3 cellular contexts compared by ENCODE assay signal in the genomic region with DNA sequence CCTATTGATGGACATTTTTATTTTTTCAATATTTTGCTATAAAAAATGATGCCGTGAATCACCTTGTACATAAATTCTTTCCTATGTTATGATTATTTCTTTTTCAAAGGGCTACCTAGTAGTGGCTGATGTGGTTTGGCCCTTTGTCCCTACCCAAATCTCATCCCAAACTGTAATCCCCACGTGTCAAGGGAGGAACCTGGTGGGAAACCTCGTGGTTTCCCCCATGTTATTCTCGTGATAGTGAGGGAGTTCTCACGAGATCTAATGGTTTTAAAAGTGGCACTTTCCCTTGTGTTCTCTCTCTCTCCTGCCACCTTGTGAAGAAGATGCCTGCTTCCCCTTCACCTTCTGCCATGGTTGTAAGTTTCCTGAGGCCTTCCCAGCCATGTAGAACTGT.
A peak's percentile ranks its signal among the peaks of the same experiment; 100 is the strongest.
TF ChIP-seq lines count a peak whose summit lies in the region.

No MANE protein-coding gene starts in this region.

TF ChIP-seq in HepG2, 621 proteins besides CTCF, POLR2A, EP300 and RAD21:
- TF ChIP-seq ZNF460 (CRISPR knock-in tag; IDR thresholded peaks at IDR 0.05; ENCODE audit: borderline replicate concordance) = no peak
- TF ChIP-seq, protein P1, sequence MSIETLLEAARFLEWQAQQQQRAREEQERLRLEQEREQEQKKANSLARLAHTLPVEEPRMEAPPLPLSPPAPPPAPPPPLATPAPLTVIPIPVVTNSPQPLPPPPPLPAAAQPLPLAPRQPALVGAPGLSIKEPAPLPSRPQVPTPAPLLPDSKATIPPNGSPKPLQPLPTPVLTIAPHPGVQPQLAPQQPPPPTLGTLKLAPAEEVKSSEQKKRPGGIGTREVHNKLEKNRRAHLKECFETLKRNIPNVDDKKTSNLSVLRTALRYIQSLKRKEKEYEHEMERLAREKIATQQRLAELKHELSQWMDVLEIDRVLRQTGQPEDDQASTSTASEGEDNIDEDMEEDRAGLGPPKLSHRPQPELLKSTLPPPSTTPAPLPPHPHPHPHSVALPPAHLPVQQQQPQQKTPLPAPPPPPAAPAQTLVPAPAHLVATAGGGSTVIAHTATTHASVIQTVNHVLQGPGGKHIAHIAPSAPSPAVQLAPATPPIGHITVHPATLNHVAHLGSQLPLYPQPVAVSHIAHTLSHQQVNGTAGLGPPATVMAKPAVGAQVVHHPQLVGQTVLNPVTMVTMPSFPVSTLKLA (IDR thresholded peaks at IDR 0.05) = peak; percentile 98

TF ChIP-seq in GM23338, 12 proteins besides CTCF, POLR2A, EP300 and RAD21 (continues in another document):
- TF ChIP-seq ZNF331 (CRISPR knock-in tag; IDR thresholded peaks at IDR 0.05; ENCODE audit: low read depth) (no peak), POLR2AphosphoS5 (IDR thresholded peaks at IDR 0.05; ENCODE audit: low read depth) (no peak), EZH2phosphoT487 (IDR thresholded peaks at IDR 0.05; ENCODE audit: unreplicated experiment) (no peak), EZH2 (IDR thresholded peaks at IDR 0.05; ENCODE audit: low read depth, unreplicated experiment) (no peak), CREB1 (CRISPR knock-in tag; IDR thresholded peaks at IDR 0.05; ENCODE audit: low read depth) (no peak), JUNB (IDR thresholded peaks at IDR 0.05; ENCODE audit: unreplicated experiment) (no peak)
- TF ChIP-seq, protein P2, sequence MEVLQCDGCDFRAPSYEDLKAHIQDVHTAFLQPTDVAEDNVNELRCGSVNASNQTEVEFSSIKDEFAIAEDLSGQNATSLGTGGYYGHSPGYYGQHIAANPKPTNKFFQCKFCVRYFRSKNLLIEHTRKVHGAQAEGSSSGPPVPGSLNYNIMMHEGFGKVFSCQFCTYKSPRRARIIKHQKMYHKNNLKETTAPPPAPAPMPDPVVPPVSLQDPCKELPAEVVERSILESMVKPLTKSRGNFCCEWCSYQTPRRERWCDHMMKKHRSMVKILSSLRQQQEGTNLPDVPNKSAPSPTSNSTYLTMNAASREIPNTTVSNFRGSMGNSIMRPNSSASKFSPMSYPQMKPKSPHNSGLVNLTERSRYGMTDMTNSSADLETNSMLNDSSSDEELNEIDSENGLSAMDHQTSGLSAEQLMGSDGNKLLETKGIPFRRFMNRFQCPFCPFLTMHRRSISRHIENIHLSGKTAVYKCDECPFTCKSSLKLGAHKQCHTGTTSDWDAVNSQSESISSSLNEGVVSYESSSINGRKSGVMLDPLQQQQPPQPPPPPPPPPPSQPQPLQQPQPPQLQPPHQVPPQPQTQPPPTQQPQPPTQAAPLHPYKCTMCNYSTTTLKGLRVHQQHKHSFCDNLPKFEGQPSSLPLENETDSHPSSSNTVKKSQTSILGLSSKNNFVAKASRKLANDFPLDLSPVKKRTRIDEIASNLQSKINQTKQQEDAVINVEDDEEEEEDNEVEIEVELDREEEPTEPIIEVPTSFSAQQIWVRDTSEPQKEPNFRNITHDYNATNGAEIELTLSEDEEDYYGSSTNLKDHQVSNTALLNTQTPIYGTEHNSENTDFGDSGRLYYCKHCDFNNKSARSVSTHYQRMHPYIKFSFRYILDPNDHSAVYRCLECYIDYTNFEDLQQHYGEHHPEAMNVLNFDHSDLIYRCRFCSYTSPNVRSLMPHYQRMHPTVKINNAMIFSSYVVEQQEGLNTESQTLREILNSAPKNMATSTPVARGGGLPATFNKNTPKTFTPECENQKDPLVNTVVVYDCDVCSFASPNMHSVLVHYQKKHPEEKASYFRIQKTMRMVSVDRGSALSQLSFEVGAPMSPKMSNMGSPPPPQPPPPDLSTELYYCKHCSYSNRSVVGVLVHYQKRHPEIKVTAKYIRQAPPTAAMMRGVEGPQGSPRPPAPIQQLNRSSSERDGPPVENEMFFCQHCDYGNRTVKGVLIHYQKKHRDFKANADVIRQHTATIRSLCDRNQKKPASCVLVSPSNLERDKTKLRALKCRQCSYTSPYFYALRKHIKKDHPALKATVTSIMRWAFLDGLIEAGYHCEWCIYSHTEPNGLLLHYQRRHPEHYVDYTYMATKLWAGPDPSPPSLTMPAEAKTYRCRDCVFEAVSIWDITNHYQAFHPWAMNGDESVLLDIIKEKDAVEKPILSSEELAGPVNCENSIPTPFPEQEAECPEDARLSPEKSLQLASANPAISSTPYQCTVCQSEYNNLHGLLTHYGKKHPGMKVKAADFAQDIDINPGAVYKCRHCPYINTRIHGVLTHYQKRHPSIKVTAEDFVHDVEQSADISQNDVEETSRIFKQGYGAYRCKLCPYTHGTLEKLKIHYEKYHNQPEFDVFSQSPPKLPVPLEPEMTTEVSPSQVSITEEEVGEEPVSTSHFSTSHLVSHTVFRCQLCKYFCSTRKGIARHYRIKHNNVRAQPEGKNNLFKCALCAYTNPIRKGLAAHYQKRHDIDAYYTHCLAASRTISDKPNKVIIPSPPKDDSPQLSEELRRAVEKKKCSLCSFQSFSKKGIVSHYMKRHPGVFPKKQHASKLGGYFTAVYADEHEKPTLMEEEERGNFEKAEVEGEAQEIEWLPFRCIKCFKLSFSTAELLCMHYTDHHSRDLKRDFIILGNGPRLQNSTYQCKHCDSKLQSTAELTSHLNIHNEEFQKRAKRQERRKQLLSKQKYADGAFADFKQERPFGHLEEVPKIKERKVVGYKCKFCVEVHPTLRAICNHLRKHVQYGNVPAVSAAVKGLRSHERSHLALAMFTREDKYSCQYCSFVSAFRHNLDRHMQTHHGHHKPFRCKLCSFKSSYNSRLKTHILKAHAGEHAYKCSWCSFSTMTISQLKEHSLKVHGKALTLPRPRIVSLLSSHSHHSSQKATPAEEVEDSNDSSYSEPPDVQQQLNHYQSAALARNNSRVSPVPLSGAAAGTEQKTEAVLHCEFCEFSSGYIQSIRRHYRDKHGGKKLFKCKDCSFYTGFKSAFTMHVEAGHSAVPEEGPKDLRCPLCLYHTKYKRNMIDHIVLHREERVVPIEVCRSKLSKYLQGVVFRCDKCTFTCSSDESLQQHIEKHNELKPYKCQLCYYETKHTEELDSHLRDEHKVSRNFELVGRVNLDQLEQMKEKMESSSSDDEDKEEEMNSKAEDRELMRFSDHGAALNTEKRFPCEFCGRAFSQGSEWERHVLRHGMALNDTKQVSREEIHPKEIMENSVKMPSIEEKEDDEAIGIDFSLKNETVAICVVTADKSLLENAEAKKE (CRISPR knock-in tag; IDR thresholded peaks at IDR 0.05) = no peak
- TF ChIP-seq, protein P3, sequence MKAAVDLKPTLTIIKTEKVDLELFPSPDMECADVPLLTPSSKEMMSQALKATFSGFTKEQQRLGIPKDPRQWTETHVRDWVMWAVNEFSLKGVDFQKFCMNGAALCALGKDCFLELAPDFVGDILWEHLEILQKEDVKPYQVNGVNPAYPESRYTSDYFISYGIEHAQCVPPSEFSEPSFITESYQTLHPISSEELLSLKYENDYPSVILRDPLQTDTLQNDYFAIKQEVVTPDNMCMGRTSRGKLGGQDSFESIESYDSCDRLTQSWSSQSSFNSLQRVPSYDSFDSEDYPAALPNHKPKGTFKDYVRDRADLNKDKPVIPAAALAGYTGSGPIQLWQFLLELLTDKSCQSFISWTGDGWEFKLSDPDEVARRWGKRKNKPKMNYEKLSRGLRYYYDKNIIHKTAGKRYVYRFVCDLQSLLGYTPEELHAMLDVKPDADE (IDR thresholded peaks at IDR 0.05) = no peak

TF ChIP-seq in HEK293, 187 proteins besides CTCF, POLR2A, EP300 and RAD21:
- TF ChIP-seq MZF1 (tag by site-specific recombination; IDR thresholded peaks at IDR 0.05; ENCODE audit: borderline replicate concordance) = peak; percentile 80; the same call in 1 of the 2 replicates
- TF ChIP-seq GLI2 (tag by site-specific recombination; IDR thresholded peaks at IDR 0.05; ENCODE audit: borderline replicate concordance, low read depth) = no peak
- TF ChIP-seq ZNF184 (tag by site-specific recombination; IDR thresholded peaks at IDR 0.05) = no peak
